In genomic region chr1:22809783-22810182, GRCh38 we compare ENCODE assay signal across 20 cellular contexts.
DNase-seq lines count a peak whose midpoint lies in the region; ATAC-seq and TF ChIP-seq lines count a peak whose summit lies in the region.
"Had no signal": no experiment of that assay in that cellular context is flagged by ENCODE, and none has a peak within 500 bp of the region (broad histone marks: within the 10 kb centered on the region; RNA-seq: fewer than 3 reads in every experiment).

No MANE protein-coding gene starts in this region.

- no peak overlapping the region for H2AFZ ChIP-seq in mesenchymal stem cell (ENCODE audit: low read depth, low read length)
- H2AFZ ChIP-seq: PC-9 had no signal

- no peak for ATAC-seq in SK-N-SH treated with all-trans-retinoic acid at 6 μM for 48 hours

- no peaks in the 10 kb centered on the region for H3K9me3 ChIP-seq in HEK293 (ENCODE audit: control insufficient read depth, insufficient read depth, low read depth, low read length)
- H3K9me3 ChIP-seq in mesenchymal stem cell (ENCODE audit: control insufficient read depth, low read length): no peaks in the 10 kb centered on the region
- no peaks in the 10 kb centered on the region for H3K9me3 ChIP-seq in sigmoid colon
- H3K9me3 ChIP-seq: BLaER1, HAP-1, SJSA1 had no signal

- no peak overlapping the region for H3K14ac ChIP-seq in mesenchymal stem cell (ENCODE audit: low read length in 2 of 2)

- TF ChIP-seq CTCF in HEK293 (tag by site-specific recombination; IDR thresholded peaks at IDR 0.05): no peak
- no peak for TF ChIP-seq CTCF in sigmoid colon (IDR thresholded peaks at IDR 0.05)

- H3K9ac ChIP-seq in mesenchymal stem cell (ENCODE audit: low read length): peak overlapping the region; percentile 60
- H3K9ac ChIP-seq: BLaER1 had no signal

- H4K8ac ChIP-seq in mesenchymal stem cell (ENCODE audit: low read length): no peak overlapping the region

- 100% methylated on average over 4 of the region's 4 CpGs for WGBS in mesenchymal stem cell
- 97% methylated on average over 4 of the region's 4 CpGs for WGBS in sigmoid colon, 2 donors

- TF ChIP-seq EP300 in sigmoid colon (IDR thresholded peaks at IDR 0.05): no peak

- no peak overlapping the region for H3K23ac ChIP-seq in mesenchymal stem cell (ENCODE audit: low read length in 2 of 2)

- CTCF ChIA-PET in HEK293 (lab: Yijun Ruan, JAX): no interaction called here

- no peak for TF ChIP-seq POLR2A in sigmoid colon (IDR thresholded peaks at IDR 0.05)

- no peaks in the 10 kb centered on the region for H3K36me3 ChIP-seq in HEK293 (ENCODE audit: control insufficient read depth in 2 of 2, insufficient read depth in 1 of 2, low read length in 2 of 2)
- peaks cover 0 to 60% of the 10 kb centered on the region in 2 experiments for H3K36me3 ChIP-seq in mesenchymal stem cell (ENCODE audit: control insufficient read depth in 1 of 2, insufficient read depth in 2 of 2, low read depth in 1 of 2, low read length in 2 of 2)
- no peaks in the 10 kb centered on the region for H3K36me3 ChIP-seq in sigmoid colon
- H3K36me3 ChIP-seq: BLaER1, HAP-1, SJSA1 had no signal

- H3K4me3 ChIP-seq in HEK293 (ENCODE audit: low read depth, low read length) (no peak overlapping the region), mesenchymal stem cell (ENCODE audit: insufficient read depth in 1 of 2, low read depth in 1 of 2, low read length in 2 of 2) (no peak overlapping the region), sigmoid colon (no peak overlapping the region)
- H3K4me3 ChIP-seq: BLaER1, HAP-1, PC-9, SJSA1 had no signal

- peak overlapping the region; percentile 6 for H2BK120ac ChIP-seq in mesenchymal stem cell (ENCODE audit: low read depth, low read length)

- POLR2A ChIA-PET in HEK293 (lab: Yijun Ruan, JAX): no interaction called here

- peak overlapping the region in 1 of 2 experiments; percentile 12 for H3K4ac ChIP-seq in mesenchymal stem cell (ENCODE audit: low read depth in 1 of 2, low read length in 2 of 2)

- H3K27me3 ChIP-seq in mesenchymal stem cell (ENCODE audit: control insufficient read depth in 1 of 2, insufficient read depth in 1 of 2, low read length in 2 of 2) (peaks cover 0 to 19% of the 10 kb centered on the region in 2 experiments), sigmoid colon (no peaks in the 10 kb centered on the region)
- H3K27me3 ChIP-seq: BLaER1, SJSA1 had no signal

- H2BK15ac ChIP-seq in mesenchymal stem cell (ENCODE audit: low read depth, poor library complexity, severe bottlenecking): no peak overlapping the region

- no peak overlapping the region for H2AK5ac ChIP-seq in mesenchymal stem cell (ENCODE audit: low read length, severe bottlenecking)

- H2BK5ac ChIP-seq in mesenchymal stem cell (ENCODE audit: low read depth, low read length, poor library complexity, severe bottlenecking): no peak overlapping the region

- peaks cover 54% of the 10 kb centered on the region for H3K79me1 ChIP-seq in mesenchymal stem cell (replicated peaks; ENCODE audit: low read length, poor library complexity, severe bottlenecking)

- no peak overlapping the region for H3K4me2 ChIP-seq in mesenchymal stem cell (ENCODE audit: low read length, poor library complexity, severe bottlenecking)
- H3K4me2 ChIP-seq: BLaER1, PC-9 had no signal

- DNase-seq in mesenchymal stem cell (no peak), sigmoid colon (no peak), OCI-M1 (lab: John Stamatoyannopoulos, UW) (no peak), putamen (ENCODE audit: low spot score) (no peak), AG08395 (ENCODE audit: low spot score) (no peak)
- DNase-seq: CD4-positive, CD25-positive, alpha-beta regulatory T cell; GM23248; Kasumi-1; MV-4-11; NCI-H1105; NCI-H146; NCI-H2029; NCI-H774; PC-9; Right ventricle myocardium superior had no signal

- H3K27ac ChIP-seq in HEK293 (ENCODE audit: extremely low read depth, low read depth, low read length): no peak overlapping the region
- no peak overlapping the region for H3K27ac ChIP-seq in mesenchymal stem cell (ENCODE audit: low read length, poor library complexity, severe bottlenecking)
- peak overlapping the region in 3 of 4 donors; percentile 77 to 85 (median 82) for H3K27ac ChIP-seq in sigmoid colon
- H3K27ac ChIP-seq: BLaER1, PC-9, SJSA1 had no signal

- intact Hi-C loops in sigmoid colon (cut with DNase I): no loop called here

- H4K91ac ChIP-seq in mesenchymal stem cell (ENCODE audit: low read length): peak overlapping the region; percentile 4

- peak overlapping the region; percentile 29 to 85 for H2BK12ac ChIP-seq in mesenchymal stem cell (ENCODE audit: low read length in 2 of 2)

- no peaks in the 10 kb centered on the region for H3K4me1 ChIP-seq in HEK293 (ENCODE audit: control insufficient read depth, insufficient read depth, low read length)
- peaks cover 25% of the 10 kb centered on the region for H3K4me1 ChIP-seq in mesenchymal stem cell (ENCODE audit: control insufficient read depth, insufficient read depth, low read depth, low read length)
- peaks cover 0 to 43% (median 31%) of the 10 kb centered on the region in 4 donors for H3K4me1 ChIP-seq in sigmoid colon
- H3K4me1 ChIP-seq: HAP-1, SJSA1 had no signal

- H3K18ac ChIP-seq in mesenchymal stem cell (ENCODE audit: low read depth in 1 of 2, low read length in 2 of 2): peak overlapping the region in 1 of 2 experiments; percentile 61

TF ChIP-seq in HEK293, 187 proteins besides CTCF, POLR2A, EP300 and RAD21:
- peak; percentile 91 for TF ChIP-seq ZFP3 (tag by site-specific recombination; IDR thresholded peaks at IDR 0.05; ENCODE audit: low read depth)
- no peak for TF ChIP-seq MEIS1 (CRISPR knock-in tag; IDR thresholded peaks at IDR 0.05; ENCODE audit: borderline replicate concordance)

TF ChIP-seq in SK-N-SH treated with all-trans-retinoic acid at 6 μM for 48 hours, 23 proteins besides CTCF, POLR2A, EP300 and RAD21:
- no peak for TF ChIP-seq CSDC2 (CRISPR knock-in tag; IDR thresholded peaks at IDR 0.05)
- peak; percentile 98 for TF ChIP-seq ZFP3 (CRISPR knock-in tag; IDR thresholded peaks at IDR 0.05)
TF ChIP-seq in SK-N-SH treated with all-trans-retinoic acid at 6 μM for 48 hours: peak in this region for 1.

Comparison
In these comparisons a context has a peak if more than half of its experiments do, and no peak if none do; other contexts are left out.
1. H3K27ac ChIP-seq: peak in sigmoid colon (3 of 4); none in HEK293 (single experiment) and mesenchymal stem cell (single experiment).
2. Of the 2 proteins assayed by ChIP-seq in both HEK293 and SK-N-SH treated with all-trans-retinoic acid at 6 μM for 48 hours: peak only in HEK293: none; only in SK-N-SH treated with all-trans-retinoic acid at 6 μM for 48 hours: none; in both: ZFP3; in neither: 1.